Comparison of ENCODE assay signal across 1 cellular context in the genomic region with DNA sequence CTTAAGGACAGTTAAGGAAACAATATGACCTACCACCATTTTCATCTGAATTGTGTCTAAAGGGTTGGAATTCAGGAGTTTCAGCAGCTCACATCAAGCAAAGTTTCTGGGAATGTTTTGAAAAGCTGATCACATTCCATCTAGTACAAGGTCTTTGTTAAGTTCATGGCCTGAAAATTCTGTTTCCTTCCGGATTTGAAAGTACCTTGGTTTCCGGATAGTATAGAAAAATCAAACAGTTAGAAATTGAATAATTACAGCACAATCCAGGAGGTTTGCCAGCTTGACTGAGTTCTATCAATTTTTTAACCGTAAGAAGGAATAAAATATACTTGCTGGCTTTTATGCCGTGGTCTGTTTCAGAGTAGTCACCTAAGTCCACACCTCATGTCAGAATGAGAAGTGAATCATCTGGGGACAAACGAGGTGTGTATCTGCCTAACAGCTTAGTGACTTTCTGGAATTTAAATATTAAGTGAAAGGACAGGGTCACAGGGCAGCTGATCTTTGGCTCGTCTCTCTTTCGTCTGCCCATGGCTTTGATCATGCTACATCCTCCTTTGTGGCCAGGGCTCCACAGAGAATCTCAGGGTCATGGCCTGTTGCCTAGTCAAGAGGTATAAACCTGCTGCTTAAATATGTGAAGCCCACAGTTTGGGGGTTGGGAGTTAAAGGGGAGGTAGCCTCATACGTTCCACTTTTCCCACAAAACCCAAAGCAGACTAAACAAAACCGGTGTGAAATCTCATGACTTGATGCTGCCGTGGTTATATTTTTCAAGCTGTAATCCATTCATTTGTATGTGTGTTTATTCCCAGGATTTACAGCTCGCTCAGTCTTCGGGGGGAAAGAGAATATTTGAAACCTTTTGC.
TF ChIP-seq lines count a peak whose summit lies in the region.

No MANE protein-coding gene starts in this region.

TF ChIP-seq in H1, 55 proteins besides CTCF, POLR2A, EP300 and RAD21:
- TF ChIP-seq RXRA (IDR thresholded peaks at IDR 0.05; ENCODE audit: insufficient read depth, low read depth, low read length) (no peak), JUN (IDR thresholded peaks at IDR 0.05; ENCODE audit: low read depth, low read length) (no peak), HDAC2 (IDR thresholded peaks at IDR 0.05; ENCODE audit: borderline replicate concordance in 1 of 2, low read depth in 2 of 2, low read length in 2 of 2) (no peak), SAP30 (IDR thresholded peaks at IDR 0.05; ENCODE audit: insufficient read depth, insufficient replicate concordance, low read length) (no peak), SIN3A (conservative IDR thresholded peaks at IDR 0.05 in 1 of 2, IDR thresholded peaks at IDR 0.05 in 1 of 2; ENCODE audit: low read depth in 1 of 2, low read length in 2 of 2) (no peak), POLR2AphosphoS5 (IDR thresholded peaks at IDR 0.05; ENCODE audit: low read depth, low read length) (no peak), CHD2 (IDR thresholded peaks at IDR 0.05; ENCODE audit: low read length) (no peak), CBX8 (IDR thresholded peaks at IDR 0.05; ENCODE audit: borderline replicate concordance, low read depth, low read length) (no peak), GABPA (IDR thresholded peaks at IDR 0.05; ENCODE audit: borderline replicate concordance, insufficient read depth, low read length) (no peak), CTBP2 (IDR thresholded peaks at IDR 0.05; ENCODE audit: borderline replicate concordance, insufficient read depth, insufficient read length, low read length) (no peak), NANOG (IDR thresholded peaks at IDR 0.05; ENCODE audit: insufficient read depth, low read depth, low read length, poor library complexity, severe bottlenecking) (no peak), POU5F1 (IDR thresholded peaks at IDR 0.05; ENCODE audit: low read depth, low read length) (no peak), CREB1 (IDR thresholded peaks at IDR 0.05) (no peak)
- TF ChIP-seq, protein P1, sequence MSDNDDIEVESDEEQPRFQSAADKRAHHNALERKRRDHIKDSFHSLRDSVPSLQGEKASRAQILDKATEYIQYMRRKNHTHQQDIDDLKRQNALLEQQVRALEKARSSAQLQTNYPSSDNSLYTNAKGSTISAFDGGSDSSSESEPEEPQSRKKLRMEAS (IDR thresholded peaks at IDR 0.05), result no peak
